In genomic region chr4:108626056-108626455, GRCh38 we compare ENCODE assay signal across 23 cellular contexts.
"Had no signal": no experiment of that assay in that cellular context is flagged by ENCODE, and none has a peak within 500 bp of the region (broad histone marks: within the 10 kb centered on the region; RNA-seq: fewer than 3 reads in every experiment).

No MANE protein-coding gene starts in this region.

- FAIRE-seq: endothelial cell of umbilical vein, keratinocyte, pancreas had no signal

- H3K4me3 Mint-ChIP-seq: activated B cell treated with CpG ODN at 0.5 μM for 24 hours; activated naive CD4-positive, alpha-beta T cell treated with anti-CD3 and anti-CD28 coated beads, Interleukin-2, amount 10 ng/mL, durations not matched to agents 7 days and 5 days; activated T-helper 1 cell treated with anti-CD3 and anti-CD28 coated beads, Interleukin-12 subunit alpha, Interleukin-12 subunit beta, Interleukin-2, Interleukin-4 antibody, amounts not matched to agents 30 ng/mL and 10 ng/mL and 1 ng/mL, durations not matched to agents 14 hours and 24 hours and 36 hours; stimulated activated naive B cell treated with anti-CD40 and anti-IgM and Interleukin-4, amounts not matched to agents 10 μg/mL and 1 μg/mL and 100 μg/mL, for 72 hours; T-cell; T-helper 2 cell treated with Interferon-gamma antibody and Interleukin-4, amounts not matched to agents 5 μg/mL and 100 μg/mL, for 36 hours had no signal

- H3K9me3 Mint-ChIP-seq: activated B cell treated with CpG ODN at 0.5 μM for 24 hours; activated naive CD4-positive, alpha-beta T cell treated with anti-CD3 and anti-CD28 coated beads, Interleukin-2, amount 10 ng/mL, durations not matched to agents 7 days and 5 days; activated T-helper 1 cell treated with anti-CD3 and anti-CD28 coated beads, Interleukin-12 subunit alpha, Interleukin-12 subunit beta, Interleukin-2, Interleukin-4 antibody, amounts not matched to agents 30 ng/mL and 10 ng/mL and 1 ng/mL, durations not matched to agents 14 hours and 24 hours and 36 hours; naive B cell; stimulated activated naive B cell treated with anti-CD40 and anti-IgM and Interleukin-4, amounts not matched to agents 10 μg/mL and 1 μg/mL and 100 μg/mL, for 72 hours; T-cell; T-helper 2 cell treated with Interferon-gamma antibody and Interleukin-4, amounts not matched to agents 5 μg/mL and 100 μg/mL, for 36 hours had no signal

- H3K4me3 ChIP-seq: breast epithelium, pancreas, prostate gland, smooth muscle cell, tibial nerve had no signal

- H3K4me2 ChIP-seq: smooth muscle cell had no signal

- ATAC-seq: left cardiac atrium, left ventricle myocardium superior, pancreas, T-cell had no signal

- H3K27me3 Mint-ChIP-seq: activated B cell treated with CpG ODN at 0.5 μM for 24 hours; activated naive CD4-positive, alpha-beta T cell treated with anti-CD3 and anti-CD28 coated beads, Interleukin-2, amount 10 ng/mL, durations not matched to agents 7 days and 5 days; naive B cell; stimulated activated naive B cell treated with anti-CD40 and anti-IgM and Interleukin-4, amounts not matched to agents 10 μg/mL and 1 μg/mL and 100 μg/mL, for 72 hours; T-cell had no signal

- H3K9me3 ChIP-seq: breast epithelium, pancreas, prostate gland, tibial nerve had no signal

- H3K4me1 ChIP-seq: prostate gland had no signal

- H3K27me3 ChIP-seq: breast epithelium, pancreas, tibial nerve had no signal

- H3K27ac Mint-ChIP-seq: activated B cell treated with CpG ODN at 0.5 μM for 24 hours; activated naive CD4-positive, alpha-beta T cell treated with anti-CD3 and anti-CD28 coated beads, Interleukin-2, amount 10 ng/mL, durations not matched to agents 7 days and 5 days; activated T-helper 1 cell treated with anti-CD3 and anti-CD28 coated beads, Interleukin-12 subunit alpha, Interleukin-12 subunit beta, Interleukin-2, Interleukin-4 antibody, amounts not matched to agents 30 ng/mL and 10 ng/mL and 1 ng/mL, durations not matched to agents 14 hours and 24 hours and 36 hours; T-cell; T-helper 2 cell treated with Interferon-gamma antibody and Interleukin-4, amounts not matched to agents 5 μg/mL and 100 μg/mL, for 36 hours had no signal

- H3K36me3 ChIP-seq: breast epithelium had no signal

- H3K27ac ChIP-seq: breast epithelium, pancreas, prostate gland, tibial nerve had no signal

- DNase-seq: activated B cell treated with CpG ODN at 0.5 μM for 24 hours; activated gamma-delta T cell; activated naive CD4-positive, alpha-beta T cell treated with anti-CD3 and anti-CD28 coated beads, Interleukin-2, amount 10 ng/mL, durations not matched to agents 7 days and 5 days; central memory CD4-positive, alpha-beta T cell; head of caudate nucleus; hippocampal formation; left cardiac atrium; left ventricle myocardium superior; naive B cell; pancreas; stimulated activated CD4-positive, alpha-beta T cell treated with anti-CD3 and anti-CD28 coated beads, Interleukin-1b, Interleukin-23, amount 100 ng/mL, for 48 hours; stimulated activated CD4-positive, alpha-beta T cell treated with anti-CD3 and anti-CD28 coated beads, Interleukin-4, amount 100 ng/mL, for 4 hours; stimulated activated CD8-positive, alpha-beta memory T cell treated with anti-CD3 and anti-CD28 coated beads, Interleukin-4, amount 100 ng/mL, for 48 hours; stimulated activated naive B cell treated with anti-CD40 and anti-IgM and Interleukin-4, amounts not matched to agents 10 μg/mL and 1 μg/mL and 100 μg/mL, for 72 hours; T-cell had no signal
